ENCODE assay signal across 16 cellular contexts in genomic region chr17:45809484-45809883, GRCh38. TPM values are rescaled to one million over a fixed set of nuclear protein-coding genes. Genes with fewer than 3 reads are reported as not detected.
DNase-seq lines count a peak whose midpoint lies in the region; ATAC-seq and TF ChIP-seq lines count a peak whose summit lies in the region.
"Had no signal": no experiment of that assay in that cellular context is flagged by ENCODE, and none has a peak within 500 bp of the region (broad histone marks: within the 10 kb centered on the region; RNA-seq: fewer than 3 reads in every experiment).

No MANE protein-coding gene starts in this region.

- DNase-seq in BE2C (peak; percentile 40), HK-2 (ENCODE audit: unreplicated experiment) (peak; percentile 27), NCI-H524 (lab: John Stamatoyannopoulos, UW) (peak; percentile 98 to 99), myocyte (ENCODE audit: low read depth) (peak; percentile 83), pons (ENCODE audit: low spot score) (no peak), mucosa of descending colon (no peak), cerebellar cortex (ENCODE audit: low spot score) (no peak)
- DNase-seq: EL, NCI-H1105 treated with DMSO at 0.1 percent for 48 hours, NCI-H187 treated with DMSO at 0.1 percent for 48 hours, NCI-H526 had no signal

- H3K9me3 ChIP-seq in BE2C, result no peaks in the 10 kb centered on the region
- no peaks in the 10 kb centered on the region for H3K9me3 ChIP-seq in mucosa of descending colon

- H3K27me3 ChIP-seq in BE2C, result peaks cover under 1% of the 10 kb centered on the region; the same call in 1 of the 2 replicates

- ATAC-seq in HG03565 (IDR thresholded peaks at IDR 0.05; ENCODE audit: unreplicated experiment) (no peak), mucosa of descending colon (no peak)

- no peak for TF ChIP-seq CTCF in BE2C (IDR thresholded peaks at IDR 0.05; ENCODE audit: low read depth, low read length)
- TF ChIP-seq CTCF in mucosa of descending colon (IDR thresholded peaks at IDR 0.05), result no peak

- intact Hi-C loops in mucosa of descending colon (cut with DNase I, micrococcal nuclease), result no loop called here

- H3K36me3 ChIP-seq in BE2C (no peaks in the 10 kb centered on the region), mucosa of descending colon (ENCODE audit: low read depth) (no peaks in the 10 kb centered on the region)
- H3K36me3 ChIP-seq: SJSA1 had no signal

- H3K4me3 ChIP-seq in BE2C (ENCODE audit: low read depth, low read length), result no peak overlapping the region
- no peak overlapping the region for H3K4me3 ChIP-seq in mucosa of descending colon
- H3K4me3 ChIP-seq: SJSA1 had no signal

- no peaks in the 10 kb centered on the region for H3K4me1 ChIP-seq in BE2C
- no peaks in the 10 kb centered on the region for H3K4me1 ChIP-seq in mucosa of descending colon (ENCODE audit: low read depth)
- H3K4me1 ChIP-seq: SJSA1 had no signal

RNA-seq across cellular contexts. Expression of gene CRHR1, which starts 25.4 kb away (rescaled TPM):
- polyA plus RNA-seq in BE2C (2012; ENCODE audit: insufficient read depth, insufficient read length, low read depth), result not detected
- 0.36 TPM in 1 of 2 replicates, not detected in the other for total RNA-seq in myocyte
- 0.24 TPM for polyA plus RNA-seq in myocyte (2012)
- total RNA-seq in mucosa of descending colon, result not detected
- total RNA-seq: A673, LHCN-M2, SJSA1 had no signal

RNA-seq across cellular contexts. Expression of gene SPPL2C, which starts 35.2 kb away (rescaled TPM):
- polyA plus RNA-seq in BE2C (2012; ENCODE audit: insufficient read depth, insufficient read length, low read depth), result not detected
- total RNA-seq in myocyte, result not detected in 2 replicates
- polyA plus RNA-seq in myocyte (2012), result not detected
- total RNA-seq in mucosa of descending colon, result not detected
- total RNA-seq: A673, H1, LHCN-M2, SJSA1 had no signal
- polyA plus RNA-seq: H1 had no signal

Comparison
In these comparisons a context has a peak if more than half of its experiments do, and no peak if none do; other contexts are left out.
1. DNase-seq: peak in BE2C (single experiment), HK-2 (single experiment), NCI-H524 (2 of 2) and myocyte (single experiment); none in pons (single experiment), mucosa of descending colon (0 of 3) and cerebellar cortex (single experiment).